ENCODE assay signal across 1 cellular context in genomic region chr14:94406910-94407309, GRCh38.
TF ChIP-seq lines count a peak whose summit lies in the region.

No MANE protein-coding gene starts in this region.

TF ChIP-seq in GM23338, 12 proteins besides CTCF, POLR2A, EP300 and RAD21 (continued from another document):
- TF ChIP-seq ZNF462 (CRISPR knock-in tag; IDR thresholded peaks at IDR 0.05): no peak
- no peak for TF ChIP-seq ZNF331 (CRISPR knock-in tag; IDR thresholded peaks at IDR 0.05; ENCODE audit: low read depth)
- TF ChIP-seq EZH2 (IDR thresholded peaks at IDR 0.05; ENCODE audit: low read depth, unreplicated experiment): no peak
- no peak for TF ChIP-seq JUNB (IDR thresholded peaks at IDR 0.05; ENCODE audit: unreplicated experiment)
- no peak for TF ChIP-seq EZH2phosphoT487 (IDR thresholded peaks at IDR 0.05; ENCODE audit: unreplicated experiment)
- TF ChIP-seq, protein P1, sequence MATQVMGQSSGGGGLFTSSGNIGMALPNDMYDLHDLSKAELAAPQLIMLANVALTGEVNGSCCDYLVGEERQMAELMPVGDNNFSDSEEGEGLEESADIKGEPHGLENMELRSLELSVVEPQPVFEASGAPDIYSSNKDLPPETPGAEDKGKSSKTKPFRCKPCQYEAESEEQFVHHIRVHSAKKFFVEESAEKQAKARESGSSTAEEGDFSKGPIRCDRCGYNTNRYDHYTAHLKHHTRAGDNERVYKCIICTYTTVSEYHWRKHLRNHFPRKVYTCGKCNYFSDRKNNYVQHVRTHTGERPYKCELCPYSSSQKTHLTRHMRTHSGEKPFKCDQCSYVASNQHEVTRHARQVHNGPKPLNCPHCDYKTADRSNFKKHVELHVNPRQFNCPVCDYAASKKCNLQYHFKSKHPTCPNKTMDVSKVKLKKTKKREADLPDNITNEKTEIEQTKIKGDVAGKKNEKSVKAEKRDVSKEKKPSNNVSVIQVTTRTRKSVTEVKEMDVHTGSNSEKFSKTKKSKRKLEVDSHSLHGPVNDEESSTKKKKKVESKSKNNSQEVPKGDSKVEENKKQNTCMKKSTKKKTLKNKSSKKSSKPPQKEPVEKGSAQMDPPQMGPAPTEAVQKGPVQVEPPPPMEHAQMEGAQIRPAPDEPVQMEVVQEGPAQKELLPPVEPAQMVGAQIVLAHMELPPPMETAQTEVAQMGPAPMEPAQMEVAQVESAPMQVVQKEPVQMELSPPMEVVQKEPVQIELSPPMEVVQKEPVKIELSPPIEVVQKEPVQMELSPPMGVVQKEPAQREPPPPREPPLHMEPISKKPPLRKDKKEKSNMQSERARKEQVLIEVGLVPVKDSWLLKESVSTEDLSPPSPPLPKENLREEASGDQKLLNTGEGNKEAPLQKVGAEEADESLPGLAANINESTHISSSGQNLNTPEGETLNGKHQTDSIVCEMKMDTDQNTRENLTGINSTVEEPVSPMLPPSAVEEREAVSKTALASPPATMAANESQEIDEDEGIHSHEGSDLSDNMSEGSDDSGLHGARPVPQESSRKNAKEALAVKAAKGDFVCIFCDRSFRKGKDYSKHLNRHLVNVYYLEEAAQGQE (IDR thresholded peaks at IDR 0.05; ENCODE audit: unreplicated experiment): no peak
- no peak for TF ChIP-seq ETS1 (IDR thresholded peaks at IDR 0.05)
